In genomic region chr2:19347619-19348562, GRCh38 we compare ENCODE assay signal across 8 cellular contexts. TPM values are rescaled to one million over a fixed set of nuclear protein-coding genes. Genes with fewer than 3 reads are reported as not detected.
DNase-seq lines count a peak whose midpoint lies in the region; ATAC-seq and TF ChIP-seq lines count a peak whose summit lies in the region.

No MANE protein-coding gene starts in this region.

- peaks cover 4% of the 10 kb centered on the region for H3K4me1 ChIP-seq in fibroblast of lung (ENCODE audit: control insufficient read depth, extremely low read depth, insufficient read depth, low read length)

- peak overlapping the region; percentile 96 for H3K27ac ChIP-seq in fibroblast of lung (ENCODE audit: insufficient read depth, low read length)

- peak overlapping the region; percentile 94 for H3K4me2 ChIP-seq in fibroblast of lung (ENCODE audit: extremely low read depth, insufficient read depth, low read length)

- peaks cover 12% of the 10 kb centered on the region for H3K36me3 ChIP-seq in fibroblast of lung (ENCODE audit: control insufficient read depth, insufficient read depth, low read length)

- peak overlapping the region; percentile 96 for H3K27ac Mint-ChIP-seq in activated T-helper 17 cell treated with anti-CD3 and anti-CD28 coated beads, Interleukin-2, amount 50 U/mL, for 72 hours
- H3K27ac Mint-ChIP-seq in naive thymus-derived CD8-positive, alpha-beta T cell: peak overlapping the region; percentile 96 to 99 (median 98)
- peak overlapping the region; percentile 99 for H3K27ac Mint-ChIP-seq in stimulated activated memory B cell treated with anti-CD40 and anti-IgM and Interleukin-4, amounts not matched to agents 10 μg/mL and 1 μg/mL and 100 μg/mL, for 72 hours

- POLR2A ChIA-PET in naive thymus-derived CD8-positive, alpha-beta T cell (lab: Charles Lee): interaction anchor here (0.7 to 3.7 kb wide), 8 partner anchors 10 to 788 kb away, joined by 3 to 51 read pairs (median 6); partner anchors contain the start of genes LAPTM4A, OSR1 and RDH14

- peaks cover 20% of the 10 kb centered on the region for H3K27me3 Mint-ChIP-seq in activated T-helper 17 cell treated with anti-CD3 and anti-CD28 coated beads, Interleukin-2, amount 50 U/mL, for 72 hours
- peaks cover 16 to 40% (median 29%) of the 10 kb centered on the region in 5 donors for H3K27me3 Mint-ChIP-seq in naive thymus-derived CD8-positive, alpha-beta T cell
- peaks cover 50% of the 10 kb centered on the region for H3K27me3 Mint-ChIP-seq in stimulated activated memory B cell treated with anti-CD40 and anti-IgM and Interleukin-4, amounts not matched to agents 10 μg/mL and 1 μg/mL and 100 μg/mL, for 72 hours

- no peaks in the 10 kb centered on the region for H3K9me3 Mint-ChIP-seq in activated T-helper 17 cell treated with anti-CD3 and anti-CD28 coated beads, Interleukin-2, amount 50 U/mL, for 72 hours
- peaks cover 0 to 3% (median 0%) of the 10 kb centered on the region in 9 donors for H3K9me3 Mint-ChIP-seq in naive thymus-derived CD8-positive, alpha-beta T cell
- H3K9me3 Mint-ChIP-seq in stimulated activated memory B cell treated with anti-CD40 and anti-IgM and Interleukin-4, amounts not matched to agents 10 μg/mL and 1 μg/mL and 100 μg/mL, for 72 hours: no peaks in the 10 kb centered on the region

- no peaks in the 10 kb centered on the region for H3K9me3 ChIP-seq in fibroblast of lung (ENCODE audit: control insufficient read depth, insufficient read depth, low read depth, low read length)

- H3K36me3 Mint-ChIP-seq in activated T-helper 17 cell treated with anti-CD3 and anti-CD28 coated beads, Interleukin-2, amount 50 U/mL, for 72 hours (ENCODE audit: low read depth): peaks cover 15% of the 10 kb centered on the region
- peaks cover 0 to 12% (median 6%) of the 10 kb centered on the region in 3 donors for H3K36me3 Mint-ChIP-seq in naive thymus-derived CD8-positive, alpha-beta T cell
- H3K36me3 Mint-ChIP-seq in stimulated activated memory B cell treated with anti-CD40 and anti-IgM and Interleukin-4, amounts not matched to agents 10 μg/mL and 1 μg/mL and 100 μg/mL, for 72 hours: peaks cover 10% of the 10 kb centered on the region

- H3K79me2 ChIP-seq in fibroblast of lung (ENCODE audit: control insufficient read depth, insufficient read depth, low read length): peaks cover 6% of the 10 kb centered on the region

- peak overlapping the region; percentile 89 for H3K4me3 Mint-ChIP-seq in activated T-helper 17 cell treated with anti-CD3 and anti-CD28 coated beads, Interleukin-2, amount 50 U/mL, for 72 hours
- H3K4me3 Mint-ChIP-seq in naive thymus-derived CD8-positive, alpha-beta T cell: peak overlapping the region; percentile 93 to 99 (median 96)
- peak overlapping the region; percentile 96 for H3K4me3 Mint-ChIP-seq in stimulated activated memory B cell treated with anti-CD40 and anti-IgM and Interleukin-4, amounts not matched to agents 10 μg/mL and 1 μg/mL and 100 μg/mL, for 72 hours

- H3K9ac ChIP-seq in fibroblast of lung (ENCODE audit: insufficient read depth, low read length): peak overlapping the region; percentile 90

- H3K27me3 ChIP-seq in fibroblast of lung (ENCODE audit: control insufficient read depth, insufficient read depth, low read length): no peaks in the 10 kb centered on the region

- DNase-seq in EL (peak; percentile 95), H4 (ENCODE audit: low spot score) (peak; percentile 75), LHCN-M2 (ENCODE audit: low read depth) (peak; percentile 97), RPMI7951 (ENCODE audit: low read depth) (peak; percentile 94), fibroblast of lung (ENCODE audit: low read depth in 2 of 2) (peak; percentile 97 to 99)
- peak; percentile 90 to 100 (median 96) for DNase-seq in naive thymus-derived CD8-positive, alpha-beta T cell

- peaks cover 5% of the 10 kb centered on the region for H3K4me1 Mint-ChIP-seq in activated T-helper 17 cell treated with anti-CD3 and anti-CD28 coated beads, Interleukin-2, amount 50 U/mL, for 72 hours
- peaks cover 17 to 44% (median 33%) of the 10 kb centered on the region in 4 donors for H3K4me1 Mint-ChIP-seq in naive thymus-derived CD8-positive, alpha-beta T cell
- peaks cover 44% of the 10 kb centered on the region for H3K4me1 Mint-ChIP-seq in stimulated activated memory B cell treated with anti-CD40 and anti-IgM and Interleukin-4, amounts not matched to agents 10 μg/mL and 1 μg/mL and 100 μg/mL, for 72 hours

- no peaks in the 10 kb centered on the region for H4K20me1 ChIP-seq in fibroblast of lung (ENCODE audit: control insufficient read depth, extremely low read depth, insufficient read depth, low read length)

- peak overlapping the region; percentile 71 to 83 (median 74) for H3K4me3 ChIP-seq in fibroblast of lung (replicated peaks in 1 of 4; ENCODE audit: control extremely low read depth in 1 of 4, insufficient read depth in 1 of 4, low read depth in 3 of 4, low read length in 4 of 4)

- peak; percentile 91 for ATAC-seq in activated T-helper 17 cell treated with anti-CD3 and anti-CD28 coated beads, Interleukin-2, amount 50 U/mL, for 72 hours (replicated peaks)
- ATAC-seq in naive thymus-derived CD8-positive, alpha-beta T cell: peak; percentile 86 to 89
- peak; percentile 96 for ATAC-seq in stimulated activated memory B cell treated with anti-CD40 and anti-IgM and Interleukin-4, amounts not matched to agents 10 μg/mL and 1 μg/mL and 100 μg/mL, for 72 hours

- peak overlapping the region; percentile 79 for H2AFZ ChIP-seq in fibroblast of lung (ENCODE audit: low read length)

- TF ChIP-seq CTCF in fibroblast of lung (conservative IDR thresholded peaks at IDR 0.05 in 1 of 2, IDR thresholded peaks at IDR 0.05 in 1 of 2; ENCODE audit: low read depth in 1 of 2, low read length in 2 of 2): no peak

RNA-seq across cellular contexts. Expression of gene OSR1, which starts 10.5 kb away (rescaled TPM):
- total RNA-seq in H4 (2014; rRNA removed; shearing (Covaris generic)): 1.3 TPM in 2 replicates
- total RNA-seq in LHCN-M2 (2014; rRNA removed): 8.6 and 13.1 TPM in 2 replicates
- polyA plus RNA-seq in LHCN-M2 (2012): 9.2 TPM
- 3.6 and 3.8 TPM in 2 replicates for total RNA-seq in RPMI7951 (2014; rRNA removed; shearing (Covaris generic))
- total RNA-seq in activated T-helper 17 cell treated with anti-CD3 and anti-CD28 coated beads, Interleukin-2, amount 50 U/mL, for 72 hours: not detected
- 13.4 and 17.7 TPM in 2 replicates for total RNA-seq in fibroblast of lung
- polyA plus RNA-seq in fibroblast of lung: 11.3 and 14.7 TPM in 2 replicates
- polyA plus RNA-seq in fibroblast of lung (2012): 17.2 and 25.8 TPM in 2 replicates
- 15.5 and 17.2 TPM in 2 replicates for polyA minus RNA-seq in fibroblast of lung (ENCODE audit: low replicate concordance)
- not detected for total RNA-seq in naive thymus-derived CD8-positive, alpha-beta T cell
- polyA plus RNA-seq in naive thymus-derived CD8-positive, alpha-beta T cell: not detected

Comparison
In these comparisons a context has a peak if more than half of its experiments do, and no peak if none do; other contexts are left out.
1. Peak in every context shown above with its lines: DNase-seq, ATAC-seq, H3K4me3 ChIP-seq and H3K27ac ChIP-seq.